Comparison of ENCODE assay signal across 24 cellular contexts in genomic region chr4:172129593-172129992, GRCh38.
"Had no signal": no experiment of that assay in that cellular context is flagged by ENCODE, and none has a peak within 500 bp of the region (broad histone marks: within the 10 kb centered on the region; RNA-seq: fewer than 3 reads in every experiment).

No MANE protein-coding gene starts in this region.

- H3K9me3 Mint-ChIP-seq: activated B cell treated with CpG ODN at 0.5 μM for 24 hours; activated naive CD8-positive, alpha-beta T cell treated with anti-CD3 and anti-CD28 coated beads for 36 hours; activated T-helper 2 cell treated with anti-CD3 and anti-CD28 coated beads, Interferon-gamma antibody, Interleukin-2, Interleukin-4, amounts not matched to agents 10 μg/mL and 5 μg/mL and 100 μg/mL, durations not matched to agents 14 hours and 24 hours and 36 hours had no signal

- H3K27me3 Mint-ChIP-seq: activated B cell treated with CpG ODN at 0.5 μM for 24 hours; activated CD8-positive, alpha-beta T cell treated with anti-CD3 and anti-CD28 coated beads for 36 hours; activated naive CD4-positive, alpha-beta T cell treated with anti-CD3 and anti-CD28 coated beads, Interleukin-2, amount 10 ng/mL, durations not matched to agents 7 days and 5 days; activated naive CD8-positive, alpha-beta T cell treated with anti-CD3 and anti-CD28 coated beads for 36 hours; T-helper 17 cell had no signal

- DNase-seq: activated B cell treated with CpG ODN at 0.5 μM for 24 hours; activated CD4-positive, alpha-beta T cell treated with anti-CD3 and anti-CD28 coated beads, Interleukin-2, amount 50 U/mL, for 1 hour; activated CD8-positive, alpha-beta memory T cell treated with anti-CD3 and anti-CD28 coated beads, Interleukin-2, amount 50 U/mL, for 4 hours; activated CD8-positive, alpha-beta T cell treated with anti-CD3 and anti-CD28 coated beads for 36 hours; activated gamma-delta T cell treated with Interleukin-2 at 50 U/mL for 16 hours; activated naive CD4-positive, alpha-beta T cell treated with anti-CD3 and anti-CD28 coated beads, Interleukin-2, amount 10 ng/mL, durations not matched to agents 7 days and 5 days; activated naive CD8-positive, alpha-beta T cell treated with anti-CD3 and anti-CD28 coated beads for 36 hours; activated T-cell treated with anti-CD3 and anti-CD28 coated beads, Interleukin-2, amount 50 U/mL, for 72 hours; brain microvascular endothelial cell; Karpas-422; NCI-H1417; NCI-H1694 treated with DMSO at 0.1 percent for 48 hours; NCI-H345; NCI-H510A; NCI-H526 treated with DMSO at 0.1 percent for 48 hours; NCI-H82; PC-3; SHP77; T-helper 17 cell; T-helper 9 cell had no signal

- ATAC-seq: activated CD8-positive, alpha-beta T cell treated with anti-CD3 and anti-CD28 coated beads for 36 hours; activated T-cell treated with anti-CD3 and anti-CD28 coated beads, Interleukin-2, amount 50 U/mL, for 72 hours; PC-3; T-helper 17 cell had no signal

- H3K4me3 Mint-ChIP-seq: activated B cell treated with CpG ODN at 0.5 μM for 24 hours; activated CD8-positive, alpha-beta T cell treated with anti-CD3 and anti-CD28 coated beads for 36 hours; activated naive CD4-positive, alpha-beta T cell treated with anti-CD3 and anti-CD28 coated beads, Interleukin-2, amount 10 ng/mL, durations not matched to agents 7 days and 5 days; activated naive CD8-positive, alpha-beta T cell treated with anti-CD3 and anti-CD28 coated beads for 36 hours; activated T-cell treated with anti-CD3 and anti-CD28 coated beads, Interleukin-2, amount 50 U/mL, for 72 hours; T-helper 17 cell had no signal

- H3K27ac Mint-ChIP-seq: activated B cell treated with CpG ODN at 0.5 μM for 24 hours; activated CD8-positive, alpha-beta T cell treated with anti-CD3 and anti-CD28 coated beads for 36 hours; activated naive CD4-positive, alpha-beta T cell treated with anti-CD3 and anti-CD28 coated beads, Interleukin-2, amount 10 ng/mL, durations not matched to agents 7 days and 5 days; activated naive CD8-positive, alpha-beta T cell treated with anti-CD3 and anti-CD28 coated beads for 36 hours; activated T-cell treated with anti-CD3 and anti-CD28 coated beads, Interleukin-2, amount 50 U/mL, for 72 hours; activated T-helper 2 cell treated with anti-CD3 and anti-CD28 coated beads, Interferon-gamma antibody, Interleukin-2, Interleukin-4, amounts not matched to agents 10 μg/mL and 5 μg/mL and 100 μg/mL, durations not matched to agents 14 hours and 24 hours and 36 hours; T-helper 17 cell had no signal

- H3K36me3 Mint-ChIP-seq: activated naive CD4-positive, alpha-beta T cell treated with anti-CD3 and anti-CD28 coated beads, Interleukin-2, amount 10 ng/mL, durations not matched to agents 7 days and 5 days; activated naive CD8-positive, alpha-beta T cell treated with anti-CD3 and anti-CD28 coated beads for 36 hours had no signal

- FAIRE-seq: RCC 7860 had no signal

- H3K9me3 ChIP-seq: SJSA1 had no signal

- H3K4me3 ChIP-seq: cardiac muscle cell, SJSA1 had no signal

- H3K27ac ChIP-seq: brain microvascular endothelial cell, cardiac muscle cell, SJSA1 had no signal

- H3K27me3 ChIP-seq: brain microvascular endothelial cell, cardiac muscle cell, SJSA1 had no signal

- H3K4me1 Mint-ChIP-seq: activated naive CD4-positive, alpha-beta T cell treated with anti-CD3 and anti-CD28 coated beads, Interleukin-2, amount 10 ng/mL, durations not matched to agents 7 days and 5 days; activated naive CD8-positive, alpha-beta T cell treated with anti-CD3 and anti-CD28 coated beads for 36 hours; T-helper 17 cell had no signal

- H3K36me3 ChIP-seq: brain microvascular endothelial cell, cardiac muscle cell, SJSA1 had no signal
